10 cellular contexts compared by ENCODE assay signal in genomic region chr10:26969145-26969926, GRCh38.
DNase-seq lines count a peak whose midpoint lies in the region; ATAC-seq and TF ChIP-seq lines count a peak whose summit lies in the region.
"Had no signal": no experiment of that assay in that cellular context is flagged by ENCODE, and none has a peak within 500 bp of the region (broad histone marks: within the 10 kb centered on the region; RNA-seq: fewer than 3 reads in every experiment).

No MANE protein-coding gene starts in this region.

- DNase-seq in activated CD4-positive, alpha-beta T cell treated with anti-CD3 and anti-CD28 coated beads for 48 hours = peak; percentile 6
- no peak for DNase-seq in activated CD4-positive, alpha-beta T cell treated with anti-CD3 and anti-CD28 coated beads for 1 hour
- peak; percentile 51 for DNase-seq in fibroblast of peridontal ligament (ENCODE audit: extremely low read depth)
- no peak for DNase-seq in smooth muscle cell (lab: John Stamatoyannopoulos, UW; ENCODE audit: unreplicated experiment)
- DNase-seq in occipital lobe (lab: John Stamatoyannopoulos, UW) = no peak
- no peak for DNase-seq in NCI-H1417 (lab: John Stamatoyannopoulos, UW)
- DNase-seq: activated CD8-positive, alpha-beta memory T cell treated with anti-CD3 and anti-CD28 coated beads for 24 hours; Kasumi-1 had no signal

- no peak overlapping the region for H3K4me2 ChIP-seq in smooth muscle cell

- H3F3A ChIP-seq in smooth muscle cell (ENCODE audit: low read depth) = no peaks in the 10 kb centered on the region

- no peaks in the 10 kb centered on the region for H3K79me2 ChIP-seq in smooth muscle cell (ENCODE audit: low read depth)

- TF ChIP-seq CTCF in smooth muscle cell (IDR thresholded peaks at IDR 0.05; ENCODE audit: borderline replicate concordance, insufficient read depth, poor library complexity, severe bottlenecking) = no peak

- peak; percentile 85 for ATAC-seq in GM21515 (IDR thresholded peaks at IDR 0.05; ENCODE audit: unreplicated experiment)
- peak; percentile 89 for ATAC-seq in HG03159 (IDR thresholded peaks at IDR 0.05; ENCODE audit: unreplicated experiment)

- no peak overlapping the region for H3K4me3 ChIP-seq in smooth muscle cell

- H3K36me3 ChIP-seq in smooth muscle cell (ENCODE audit: low read depth) = no peaks in the 10 kb centered on the region

- H3K9me3 ChIP-seq in smooth muscle cell (replicated peaks; ENCODE audit: low read depth) = no peaks in the 10 kb centered on the region

- no peak overlapping the region for H3K27ac ChIP-seq in smooth muscle cell (ENCODE audit: low read depth)

- no peaks in the 10 kb centered on the region for H4K20me1 ChIP-seq in smooth muscle cell (ENCODE audit: low read depth)

- no peaks in the 10 kb centered on the region for H3K27me3 ChIP-seq in smooth muscle cell (ENCODE audit: low read depth)

- no peak overlapping the region for H3K9ac ChIP-seq in smooth muscle cell (ENCODE audit: low read depth)

- WGBS in smooth muscle cell (ENCODE audit: low lambda C conversion rate) = 96% methylated on average over 6 of the region's 6 CpGs

- H2AFZ ChIP-seq in smooth muscle cell (ENCODE audit: low read depth) = no peak overlapping the region

- H3K4me1 ChIP-seq in smooth muscle cell (ENCODE audit: low read depth) = no peaks in the 10 kb centered on the region

Comparison
In these comparisons a context has a peak if more than half of its experiments do, and no peak if none do; other contexts are left out.
1. DNase-seq: peak in activated CD4-positive, alpha-beta T cell treated with anti-CD3 and anti-CD28 coated beads for 48 hours (single experiment) and fibroblast of peridontal ligament (single experiment); none in activated CD4-positive, alpha-beta T cell treated with anti-CD3 and anti-CD28 coated beads for 1 hour (single experiment), smooth muscle cell (single experiment), occipital lobe (single experiment) and NCI-H1417 (0 of 3).